ENCODE assay signal across 8 cellular contexts in the genomic region with DNA sequence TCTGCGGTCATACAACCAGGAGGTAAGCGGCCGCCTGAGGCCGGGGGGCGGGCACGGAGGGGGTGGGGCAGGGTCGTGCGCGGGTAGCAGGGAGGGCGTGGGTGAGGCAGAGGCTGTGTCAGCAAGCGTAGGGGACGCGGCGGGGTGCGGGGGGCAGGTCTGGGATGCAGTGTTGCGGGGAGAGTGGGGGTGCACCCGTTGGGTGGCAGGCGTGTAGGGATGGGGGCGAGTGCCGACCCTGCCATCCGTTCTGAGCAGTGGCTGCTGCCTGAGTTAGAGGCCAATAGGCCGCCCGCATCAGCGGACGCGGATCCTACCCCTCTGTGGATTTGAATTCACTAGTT. TPM values are rescaled to one million over a fixed set of nuclear protein-coding genes. Genes with fewer than 3 reads are reported as not detected.
DNase-seq lines count a peak whose midpoint lies in the region; ATAC-seq, FAIRE-seq and TF ChIP-seq lines count a peak whose summit lies in the region.

No MANE protein-coding gene starts in this region.

- intact Hi-C loops in HepG2 (cut with micrococcal nuclease; ENCODE audit: unreplicated experiment) = no loop called here
- intact Hi-C loops in transverse colon (cut with DNase I; ENCODE audit: low total_unique reads) = no loop called here

- no peak overlapping the region for H2AFZ ChIP-seq in HepG2 (ENCODE audit: low read length)

- H3K4me1 Mint-ChIP-seq in activated T-cell treated with anti-CD3 and anti-CD28 coated beads, Interleukin-2, amount 50 U/mL, for 4 hours (ENCODE audit: low read depth) = peaks cover 33% of the 10 kb centered on the region

- WGBS in HepG2 (ENCODE audit: low lambda C conversion rate) = 0% methylated on average over 2 of the region's 26 CpGs
- WGBS in transverse colon (ENCODE audit: low coverage in 1 of 2), 2 donors = 0% methylated on average over 13 of the region's 26 CpGs; no CpG with 5 or more reads in 1 of the 2 donors

- no peak for TF ChIP-seq RAD21 in HepG2 (CRISPR knock-in tag; IDR thresholded peaks at IDR 0.05)

- peak; percentile 2 to 3 for ATAC-seq in activated T-cell treated with anti-CD3 and anti-CD28 coated beads, Interleukin-2, amount 50 U/mL, for 4 hours
- ATAC-seq in HepG2 (no peak), GM19324 (IDR thresholded peaks at IDR 0.05; ENCODE audit: low FRiP score, unreplicated experiment) (no peak)

- H3K4me1 ChIP-seq in HepG2 (ENCODE audit: insufficient read depth, low read length) = peaks cover 36% of the 10 kb centered on the region
- peaks cover 27 to 44% (median 32%) of the 10 kb centered on the region in 4 donors for H3K4me1 ChIP-seq in transverse colon

- BruUV-seq in HepG2 (replicated peaks; lab: Mats Ljungman, UMichigan) = no TSS peak

- H3K79me2 ChIP-seq in HepG2 (ENCODE audit: insufficient read depth, low read length) = peaks cover 46% of the 10 kb centered on the region

- TF ChIP-seq POLR2A in HepG2 (IDR thresholded peaks at IDR 0.05; ENCODE audit: insufficient read depth in 1 of 2, low read depth in 2 of 2, low read length in 2 of 2) (no peak), transverse colon (IDR thresholded peaks at IDR 0.05) (no peak)

- peak; percentile 44 for DNase-seq in activated T-cell treated with anti-CD3 and anti-CD28 coated beads, Interleukin-2, amount 50 U/mL, for 4 hours
- DNase-seq in activated T-cell treated with anti-CD3 and anti-CD28 coated beads, Interleukin-2, amount 50 U/mL, for 48 hours = no peak
- DNase-seq in astrocyte of the spinal cord (ENCODE audit: low read depth, low spot score) = no peak
- no peak for DNase-seq in HepG2 (ENCODE audit: low spot score)
- no peak for DNase-seq in transverse colon
- DNase-seq in NOMO-1 treated with DMSO at 0.1 percent for 48 hours (lab: John Stamatoyannopoulos, UW; ENCODE audit: unreplicated experiment) = no peak
- DNase-seq in NCI-H226 = no peak

- peaks cover 25% of the 10 kb centered on the region for H3K36me3 Mint-ChIP-seq in activated T-cell treated with anti-CD3 and anti-CD28 coated beads, Interleukin-2, amount 50 U/mL, for 4 hours (ENCODE audit: insufficient read depth)

- H3K27me3 ChIP-seq in HepG2 (ENCODE audit: control insufficient read depth in 1 of 2, insufficient read depth in 2 of 2, low read length in 2 of 2) = no peaks in the 10 kb centered on the region; a peak in 1 of 5 replicates
- H3K27me3 ChIP-seq in transverse colon = no peaks in the 10 kb centered on the region

- H3K36me3 ChIP-seq in HepG2 (replicated peaks in 1 of 2; ENCODE audit: control insufficient read depth in 1 of 2, insufficient read depth in 2 of 2, low read length in 2 of 2) = peaks cover 32 to 62% of the 10 kb centered on the region in 2 experiments
- H3K36me3 ChIP-seq in transverse colon = peaks cover 0 to 26% (median 12%) of the 10 kb centered on the region in 4 donors

- TF ChIP-seq CTCF in astrocyte of the spinal cord (IDR thresholded peaks at IDR 0.05; ENCODE audit: low read depth, low read length) (no peak), HepG2 (CRISPR knock-in tag; IDR thresholded peaks at IDR 0.05) (no peak), transverse colon (IDR thresholded peaks at IDR 0.05) (no peak)

- H3K27ac ChIP-seq in HepG2 (ENCODE audit: extremely low read length, insufficient read depth, low read length) = peak overlapping the region; percentile 96
- H3K27ac ChIP-seq in transverse colon = peak overlapping the region; percentile 96 to 100 (median 98)

- no peaks in the 10 kb centered on the region for H3K9me3 Mint-ChIP-seq in activated T-cell treated with anti-CD3 and anti-CD28 coated beads, Interleukin-2, amount 50 U/mL, for 4 hours

- H3K27me3 Mint-ChIP-seq in activated T-cell treated with anti-CD3 and anti-CD28 coated beads, Interleukin-2, amount 50 U/mL, for 4 hours (ENCODE audit: low read depth) = no peaks in the 10 kb centered on the region

- POLR2A ChIA-PET in HepG2 (lab: Yijun Ruan, JAX) = interaction anchor here (1.1 to 3.9 kb wide), 3 partner anchors 27 to 147 kb away, joined by 3 to 20 read pairs (median 4); partner anchors contain the start of gene SIRT3

- FAIRE-seq in HepG2 (lab: Jason Lieb, UNC) = no peak

- CTCF ChIA-PET in HepG2 (lab: Yijun Ruan, JAX; ENCODE audit: low intra/inter-chr PET ratio, low total read pairs) = no interaction called here

- in situ Hi-C loops in astrocyte of the spinal cord (cut with HindIII; ENCODE audit: low sequenced_read_pairs) (no loop called here), HepG2 (cut with HindIII; ENCODE audit: extremely low pct_ligation_motif_present, low pct_unique_long_range_greater_than_20kb) (no loop called here), transverse colon (cut with MboI; ENCODE audit: low pct_ligation_motif_present in 1 of 4, low pct_unique_long_range_greater_than_20kb in 1 of 4, low sequenced_read_pairs in 3 of 4) (no loop called here)

- TF ChIP-seq EP300 in HepG2 (IDR thresholded peaks at IDR 0.05; ENCODE audit: low read depth in 2 of 2, low read length in 2 of 2) (no peak), HepG2 (CRISPR knock-in tag; IDR thresholded peaks at IDR 0.05; ENCODE audit: borderline replicate concordance) (no peak), transverse colon (IDR thresholded peaks at IDR 0.05; ENCODE audit: low read depth) (no peak)

- peaks cover 7% of the 10 kb centered on the region; the same call in 1 of the 2 replicates for H4K20me1 ChIP-seq in HepG2 (ENCODE audit: insufficient read depth, low read length)

- H3K9me3 ChIP-seq in HepG2 (ENCODE audit: low read length) (no peaks in the 10 kb centered on the region), transverse colon (no peaks in the 10 kb centered on the region)

- H3K4me3 Mint-ChIP-seq in activated T-cell treated with anti-CD3 and anti-CD28 coated beads, Interleukin-2, amount 50 U/mL, for 4 hours = peak overlapping the region; percentile 91

- H3K9ac ChIP-seq in HepG2 (ENCODE audit: insufficient read depth, low read depth, low read length) = peak overlapping the region; percentile 100

- peak overlapping the region; percentile 97 for H3K4me2 ChIP-seq in HepG2 (ENCODE audit: low read depth, low read length)

- H3K4me3 ChIP-seq in astrocyte of the spinal cord (ENCODE audit: low read depth, low read length) (peak overlapping the region; percentile 90), HepG2 (replicated peaks in 1 of 3; ENCODE audit: insufficient read depth in 1 of 3, low read depth in 2 of 3, low read length in 3 of 3) (peak overlapping the region; percentile 75 to 90 (median 89)), transverse colon (peak overlapping the region; percentile 42 to 96 (median 88))

RNA-seq across cellular contexts. Expression of gene RIC8A, which starts 1.4 kb away (rescaled TPM):
- 100 to 1,000 TPM; 145 to 152 (median 151) TPM for total RNA-seq in activated T-cell treated with anti-CD3 and anti-CD28 coated beads, Interleukin-2, amount 50 U/mL, for 4 hours
- total RNA-seq in HepG2 (2016; rRNA removed; fragmentation: Illumina TruSeq; extraction: Trizol) (62.1 and 65.0 TPM in 2 replicates), transverse colon (100 to 1,000 TPM in 2 of 4 donors, 10 to 100 TPM in 2; 59.2 to 145 (median 93.8) TPM)
- total RNA-seq in HepG2 (2016; cell fraction: cytosol; rRNA removed; fragmentation: Illumina TruSeq; extraction: Trizol; ENCODE audit: low read depth) = 21.7 and 29.0 TPM in 2 replicates
- total RNA-seq in HepG2 (2016; cell fraction: insoluble cytoplasmic fraction; rRNA removed; fragmentation: Illumina TruSeq; extraction: Trizol) = 55.5 and 60.4 TPM in 2 replicates
- 36.9 and 43.2 TPM in 2 replicates for total RNA-seq in HepG2 (2016; cell fraction: membrane; rRNA removed; fragmentation: Illumina TruSeq; extraction: Trizol)
- 37.1 and 38.2 TPM in 2 replicates for total RNA-seq in HepG2 (2016; cell fraction: nucleus; rRNA removed; fragmentation: Illumina TruSeq; extraction: Trizol)
- 63.8 and 84.3 TPM in 2 replicates for polyA plus RNA-seq in HepG2 (2011; rRNA removed)
- polyA plus RNA-seq in HepG2 (2011; cell fraction: cytosol; rRNA removed) = 47.5 and 48.4 TPM in 2 replicates
- 143 and 165 TPM in 2 replicates for polyA plus RNA-seq in HepG2 (2011; cell fraction: nucleus; rRNA removed)
- polyA plus RNA-seq in HepG2 (2012) = 24.6 and 31.6 TPM in 2 replicates
- 10.5 and 10.6 TPM in 2 replicates for polyA plus RNA-seq in HepG2 (2016; cell fraction: cytosol; fragmentation: Illumina TruSeq; extraction: Trizol; ENCODE audit: low read depth)
- polyA plus RNA-seq in HepG2 (2016; cell fraction: insoluble cytoplasmic fraction; fragmentation: Illumina TruSeq; extraction: Trizol; ENCODE audit: low read depth) = 53.7 and 58.5 TPM in 2 replicates
- 26.8 and 29.3 TPM in 2 replicates for polyA plus RNA-seq in HepG2 (2016; cell fraction: membrane; fragmentation: Illumina TruSeq; extraction: Trizol; ENCODE audit: low read depth)
- 68.0 and 76.5 TPM in 2 replicates for polyA plus RNA-seq in HepG2 (2016; cell fraction: nucleus; fragmentation: Illumina TruSeq; extraction: Trizol; ENCODE audit: insufficient read depth, low read depth)
- polyA minus RNA-seq in HepG2 (2011; rRNA and poly(A)+ RNA removed; ENCODE audit: low replicate concordance) = 155 and 191 TPM in 2 replicates
- polyA minus RNA-seq in HepG2 (2011; cell fraction: cytosol; rRNA and poly(A)+ RNA removed) = 24.9 and 36.3 TPM in 2 replicates
- polyA minus RNA-seq in HepG2 (2011; cell fraction: nucleus; rRNA and poly(A)+ RNA removed) = 47.4 and 55.1 TPM in 2 replicates

RNA-seq across cellular contexts. Expression of gene BET1L, which starts 1.7 kb away (rescaled TPM):
- 10 to 100 TPM; 41.1 to 46.1 (median 42.6) TPM for total RNA-seq in activated T-cell treated with anti-CD3 and anti-CD28 coated beads, Interleukin-2, amount 50 U/mL, for 4 hours
- 26.2 and 27.3 TPM in 2 replicates for total RNA-seq in HepG2 (2016; rRNA removed; fragmentation: Illumina TruSeq; extraction: Trizol)
- 12.4 and 15.5 TPM in 2 replicates for total RNA-seq in HepG2 (2016; cell fraction: cytosol; rRNA removed; fragmentation: Illumina TruSeq; extraction: Trizol; ENCODE audit: low read depth)
- total RNA-seq in HepG2 (2016; cell fraction: insoluble cytoplasmic fraction; rRNA removed; fragmentation: Illumina TruSeq; extraction: Trizol) = 25.7 and 25.9 TPM in 2 replicates
- total RNA-seq in HepG2 (2016; cell fraction: membrane; rRNA removed; fragmentation: Illumina TruSeq; extraction: Trizol) = 28.2 and 33.2 TPM in 2 replicates
- total RNA-seq in HepG2 (2016; cell fraction: nucleus; rRNA removed; fragmentation: Illumina TruSeq; extraction: Trizol) = 21.6 and 23.3 TPM in 2 replicates
- 59.6 and 62.3 TPM in 2 replicates for polyA plus RNA-seq in HepG2 (2011; rRNA removed)
- 56.2 and 64.1 TPM in 2 replicates for polyA plus RNA-seq in HepG2 (2011; cell fraction: cytosol; rRNA removed)
- 79.4 and 81.9 TPM in 2 replicates for polyA plus RNA-seq in HepG2 (2011; cell fraction: nucleus; rRNA removed)
- polyA plus RNA-seq in HepG2 (2012) = 26.9 and 27.4 TPM in 2 replicates
- 14.0 and 16.4 TPM in 2 replicates for polyA plus RNA-seq in HepG2 (2016; cell fraction: cytosol; fragmentation: Illumina TruSeq; extraction: Trizol; ENCODE audit: low read depth)
- 36.2 and 45.0 TPM in 2 replicates for polyA plus RNA-seq in HepG2 (2016; cell fraction: insoluble cytoplasmic fraction; fragmentation: Illumina TruSeq; extraction: Trizol; ENCODE audit: low read depth)
- polyA plus RNA-seq in HepG2 (2016; cell fraction: membrane; fragmentation: Illumina TruSeq; extraction: Trizol; ENCODE audit: low read depth) = 37.8 and 37.9 TPM in 2 replicates
- 43.9 and 46.1 TPM in 2 replicates for polyA plus RNA-seq in HepG2 (2016; cell fraction: nucleus; fragmentation: Illumina TruSeq; extraction: Trizol; ENCODE audit: insufficient read depth, low read depth)
- polyA minus RNA-seq in HepG2 (2011; rRNA and poly(A)+ RNA removed; ENCODE audit: low replicate concordance) = 46.5 and 151 TPM in 2 replicates
- polyA minus RNA-seq in HepG2 (2011; cell fraction: cytosol; rRNA and poly(A)+ RNA removed) = 19.7 and 22.1 TPM in 2 replicates
- polyA minus RNA-seq in HepG2 (2011; cell fraction: nucleus; rRNA and poly(A)+ RNA removed) = 61.4 and 63.9 TPM in 2 replicates
- total RNA-seq in transverse colon = 100 to 1,000 TPM in 1 of 4 donors, 10 to 100 TPM in 3; 31.8 to 111 (median 36.6) TPM

RNA-seq across cellular contexts. Expression of gene SCGB1C1, which starts 16.0 kb away (rescaled TPM):
- not detected for total RNA-seq in activated T-cell treated with anti-CD3 and anti-CD28 coated beads, Interleukin-2, amount 50 U/mL, for 4 hours
- total RNA-seq in HepG2 (2016; rRNA removed; fragmentation: Illumina TruSeq; extraction: Trizol) (not detected in 2 replicates), transverse colon (not detected)
- total RNA-seq in HepG2 (2016; cell fraction: cytosol; rRNA removed; fragmentation: Illumina TruSeq; extraction: Trizol; ENCODE audit: low read depth) = not detected in 2 replicates
- not detected in 2 replicates for total RNA-seq in HepG2 (2016; cell fraction: insoluble cytoplasmic fraction; rRNA removed; fragmentation: Illumina TruSeq; extraction: Trizol)
- total RNA-seq in HepG2 (2016; cell fraction: membrane; rRNA removed; fragmentation: Illumina TruSeq; extraction: Trizol) = not detected in 2 replicates
- not detected in 2 replicates for total RNA-seq in HepG2 (2016; cell fraction: nucleus; rRNA removed; fragmentation: Illumina TruSeq; extraction: Trizol)
- not detected in 2 replicates for polyA plus RNA-seq in HepG2 (2011; rRNA removed)
- polyA plus RNA-seq in HepG2 (2011; cell fraction: cytosol; rRNA removed) = not detected in 2 replicates
- polyA plus RNA-seq in HepG2 (2011; cell fraction: nucleus; rRNA removed) = not detected in 2 replicates
- not detected in 2 replicates for polyA plus RNA-seq in HepG2 (2012)
- polyA plus RNA-seq in HepG2 (2016; cell fraction: cytosol; fragmentation: Illumina TruSeq; extraction: Trizol; ENCODE audit: low read depth) = not detected in 2 replicates
- not detected in 2 replicates for polyA plus RNA-seq in HepG2 (2016; cell fraction: insoluble cytoplasmic fraction; fragmentation: Illumina TruSeq; extraction: Trizol; ENCODE audit: low read depth)
- not detected in 2 replicates for polyA plus RNA-seq in HepG2 (2016; cell fraction: membrane; fragmentation: Illumina TruSeq; extraction: Trizol; ENCODE audit: low read depth)
- not detected in 2 replicates for polyA plus RNA-seq in HepG2 (2016; cell fraction: nucleus; fragmentation: Illumina TruSeq; extraction: Trizol; ENCODE audit: insufficient read depth, low read depth)
- polyA minus RNA-seq in HepG2 (2011; rRNA and poly(A)+ RNA removed; ENCODE audit: low replicate concordance) = not detected in 2 replicates
- polyA minus RNA-seq in HepG2 (2011; cell fraction: cytosol; rRNA and poly(A)+ RNA removed) = not detected in 2 replicates
- polyA minus RNA-seq in HepG2 (2011; cell fraction: nucleus; rRNA and poly(A)+ RNA removed) = not detected in 2 replicates

RNA-seq across cellular contexts. Expression of gene SIRT3, which starts 27.3 kb away (rescaled TPM):
- 10 to 100 TPM in 1 of 3 donors, 1 to 10 TPM in 2; 7.0 to 12.6 (median 8.3) TPM for total RNA-seq in activated T-cell treated with anti-CD3 and anti-CD28 coated beads, Interleukin-2, amount 50 U/mL, for 4 hours
- total RNA-seq in HepG2 (2016; rRNA removed; fragmentation: Illumina TruSeq; extraction: Trizol) (12.9 and 15.1 TPM in 2 replicates), transverse colon (10 to 100 TPM in 3 of 4 donors, 1 to 10 TPM in 1; 7.2 to 27.9 (median 20.6) TPM)
- total RNA-seq in HepG2 (2016; cell fraction: cytosol; rRNA removed; fragmentation: Illumina TruSeq; extraction: Trizol; ENCODE audit: low read depth) = 4.3 and 4.7 TPM in 2 replicates
- 12.6 and 15.2 TPM in 2 replicates for total RNA-seq in HepG2 (2016; cell fraction: insoluble cytoplasmic fraction; rRNA removed; fragmentation: Illumina TruSeq; extraction: Trizol)
- total RNA-seq in HepG2 (2016; cell fraction: membrane; rRNA removed; fragmentation: Illumina TruSeq; extraction: Trizol) = 7.0 and 8.3 TPM in 2 replicates
- total RNA-seq in HepG2 (2016; cell fraction: nucleus; rRNA removed; fragmentation: Illumina TruSeq; extraction: Trizol) = 11.1 and 12.1 TPM in 2 replicates
- polyA plus RNA-seq in HepG2 (2011; rRNA removed) = 18.2 and 19.0 TPM in 2 replicates
- polyA plus RNA-seq in HepG2 (2011; cell fraction: cytosol; rRNA removed) = 16.5 and 17.1 TPM in 2 replicates
- 39.8 and 57.2 TPM in 2 replicates for polyA plus RNA-seq in HepG2 (2011; cell fraction: nucleus; rRNA removed)
- polyA plus RNA-seq in HepG2 (2012) = 16.8 and 22.4 TPM in 2 replicates
- 3.1 TPM in 2 replicates for polyA plus RNA-seq in HepG2 (2016; cell fraction: cytosol; fragmentation: Illumina TruSeq; extraction: Trizol; ENCODE audit: low read depth)
- 15.2 and 18.2 TPM in 2 replicates for polyA plus RNA-seq in HepG2 (2016; cell fraction: insoluble cytoplasmic fraction; fragmentation: Illumina TruSeq; extraction: Trizol; ENCODE audit: low read depth)
- 6.2 and 6.5 TPM in 2 replicates for polyA plus RNA-seq in HepG2 (2016; cell fraction: membrane; fragmentation: Illumina TruSeq; extraction: Trizol; ENCODE audit: low read depth)
- 43.9 and 44.8 TPM in 2 replicates for polyA plus RNA-seq in HepG2 (2016; cell fraction: nucleus; fragmentation: Illumina TruSeq; extraction: Trizol; ENCODE audit: insufficient read depth, low read depth)
- polyA minus RNA-seq in HepG2 (2011; rRNA and poly(A)+ RNA removed; ENCODE audit: low replicate concordance) = 12.3 and 25.8 TPM in 2 replicates
- polyA minus RNA-seq in HepG2 (2011; cell fraction: cytosol; rRNA and poly(A)+ RNA removed) = 6.1 and 7.0 TPM in 2 replicates
- 15.4 and 20.0 TPM in 2 replicates for polyA minus RNA-seq in HepG2 (2011; cell fraction: nucleus; rRNA and poly(A)+ RNA removed)

RNA-seq across cellular contexts. Expression of gene PSMD13, which starts 27.9 kb away (rescaled TPM):
- total RNA-seq in activated T-cell treated with anti-CD3 and anti-CD28 coated beads, Interleukin-2, amount 50 U/mL, for 4 hours = 100 to 1,000 TPM; 348 to 399 (median 390) TPM
- total RNA-seq in HepG2 (2016; rRNA removed; fragmentation: Illumina TruSeq; extraction: Trizol) = 117 and 172 TPM in 2 replicates
- total RNA-seq in HepG2 (2016; cell fraction: cytosol; rRNA removed; fragmentation: Illumina TruSeq; extraction: Trizol; ENCODE audit: low read depth) = 23.5 and 27.8 TPM in 2 replicates
- total RNA-seq in HepG2 (2016; cell fraction: insoluble cytoplasmic fraction; rRNA removed; fragmentation: Illumina TruSeq; extraction: Trizol) = 119 and 174 TPM in 2 replicates
- total RNA-seq in HepG2 (2016; cell fraction: membrane; rRNA removed; fragmentation: Illumina TruSeq; extraction: Trizol) = 34.7 and 39.6 TPM in 2 replicates
- total RNA-seq in HepG2 (2016; cell fraction: nucleus; rRNA removed; fragmentation: Illumina TruSeq; extraction: Trizol) = 57.8 and 58.4 TPM in 2 replicates
- polyA plus RNA-seq in HepG2 (2011; rRNA removed) = 78.5 and 83.0 TPM in 2 replicates
- polyA plus RNA-seq in HepG2 (2011; cell fraction: cytosol; rRNA removed) = 85.7 and 91.7 TPM in 2 replicates
- polyA plus RNA-seq in HepG2 (2011; cell fraction: nucleus; rRNA removed) = 55.6 and 67.0 TPM in 2 replicates
- 61.4 and 66.9 TPM in 2 replicates for polyA plus RNA-seq in HepG2 (2012)
- polyA plus RNA-seq in HepG2 (2016; cell fraction: cytosol; fragmentation: Illumina TruSeq; extraction: Trizol; ENCODE audit: low read depth) = 17.8 and 18.9 TPM in 2 replicates
- 134 and 147 TPM in 2 replicates for polyA plus RNA-seq in HepG2 (2016; cell fraction: insoluble cytoplasmic fraction; fragmentation: Illumina TruSeq; extraction: Trizol; ENCODE audit: low read depth)
- 24.1 and 26.8 TPM in 2 replicates for polyA plus RNA-seq in HepG2 (2016; cell fraction: membrane; fragmentation: Illumina TruSeq; extraction: Trizol; ENCODE audit: low read depth)
- 102 and 107 TPM in 2 replicates for polyA plus RNA-seq in HepG2 (2016; cell fraction: nucleus; fragmentation: Illumina TruSeq; extraction: Trizol; ENCODE audit: insufficient read depth, low read depth)
- 52.2 and 63.9 TPM in 2 replicates for polyA minus RNA-seq in HepG2 (2011; rRNA and poly(A)+ RNA removed; ENCODE audit: low replicate concordance)
- polyA minus RNA-seq in HepG2 (2011; cell fraction: cytosol; rRNA and poly(A)+ RNA removed) = 23.7 and 24.1 TPM in 2 replicates
- polyA minus RNA-seq in HepG2 (2011; cell fraction: nucleus; rRNA and poly(A)+ RNA removed) = 29.9 and 34.1 TPM in 2 replicates
- 10 to 100 TPM; 23.2 to 96.5 (median 52.2) TPM for total RNA-seq in transverse colon

Comparison
In these comparisons a context has a peak if more than half of its experiments do, and no peak if none do; other contexts are left out.
1. ATAC-seq: peak in activated T-cell treated with anti-CD3 and anti-CD28 coated beads, Interleukin-2, amount 50 U/mL, for 4 hours (2 of 2); none in HepG2 (single experiment) and GM19324 (single experiment).
2. Peak in every context shown above with its lines, with median percentiles within 50 percentile points of each other: H3K4me3 ChIP-seq.